Comparison of ENCODE assay signal across 32 cellular contexts in the genomic region with DNA sequence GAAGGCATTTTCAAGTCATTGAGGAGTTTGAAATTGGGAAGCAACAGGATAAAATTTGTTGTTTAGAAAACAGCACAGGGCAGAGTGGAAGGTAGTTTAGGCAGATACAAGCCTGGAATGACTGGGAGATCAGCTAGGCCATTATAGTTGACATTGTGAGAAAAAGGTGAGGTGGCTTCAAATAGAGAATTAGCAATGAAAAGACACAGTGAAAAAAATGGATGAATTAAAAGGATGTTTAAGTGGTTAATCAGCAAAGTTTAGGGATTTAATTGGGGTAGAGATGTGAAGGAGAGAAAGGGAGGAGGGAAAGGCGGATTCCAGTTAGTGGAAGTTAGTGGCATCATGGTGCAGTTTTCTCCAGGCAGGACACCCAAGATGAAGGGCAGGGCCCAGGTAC.
A peak's percentile ranks its signal among the peaks of the same experiment; 100 is the strongest.
DNase-seq lines count a peak whose midpoint lies in the region; ATAC-seq, FAIRE-seq and TF ChIP-seq lines count a peak whose summit lies in the region.
"Had no signal": no experiment of that assay in that cellular context is flagged by ENCODE, and none has a peak within 500 bp of the region (broad histone marks: within the 10 kb centered on the region; RNA-seq: fewer than 3 reads in every experiment).

No MANE protein-coding gene starts in this region.

- TF ChIP-seq RAD21 in K562 (CRISPR knock-in tag; conservative IDR thresholded peaks at IDR 0.05 in 1 of 2, IDR thresholded peaks at IDR 0.05 in 1 of 2), result no peak

- no peaks in the 10 kb centered on the region for H3K27me3 Mint-ChIP-seq in nephron (ENCODE audit: low read depth)
- H3K27me3 Mint-ChIP-seq: B cell; CD4-positive, alpha-beta memory T cell; CD4-positive, alpha-beta T cell; CD4-positive, CD25-positive, alpha-beta regulatory T cell; CD8-positive, alpha-beta memory T cell had no signal

- H3K9ac ChIP-seq in K562 (ENCODE audit: insufficient read depth in 1 of 2, low read depth in 2 of 2, low read length in 2 of 2), result no peak overlapping the region
- H3K9ac ChIP-seq: BLaER1; BLaER1 treated with 17β-estradiol and CSF1 and Interleukin-3, amounts not matched to agents 10 nM and 100 nM had no signal

- FAIRE-seq in K562 (lab: Jason Lieb, UNC), result no peak
- FAIRE-seq: A549, D721Med had no signal

- peak overlapping the region in 2 of 3 experiments; percentile 17 to 31 for H3K27ac Mint-ChIP-seq in nephron
- H3K27ac Mint-ChIP-seq in activated naive CD4-positive, alpha-beta T cell treated with anti-CD3 and anti-CD28 coated beads, Interleukin-2, amount 50 U/mL, for 72 hours, result no peak overlapping the region
- H3K27ac Mint-ChIP-seq: B cell; CD14-positive monocyte; CD4-positive, alpha-beta memory T cell; CD4-positive, alpha-beta T cell; CD4-positive, CD25-positive, alpha-beta regulatory T cell; CD8-positive, alpha-beta memory T cell; CD8-positive, alpha-beta T cell had no signal

- CTCF ChIA-PET in K562 (lab: Yijun Ruan, JAX; ENCODE audit: low intra/inter-chr PET ratio), result no interaction called here

- H3K79me2 ChIP-seq in K562 (ENCODE audit: control insufficient read depth, insufficient read depth, low read length), result no peaks in the 10 kb centered on the region

- no peaks in the 10 kb centered on the region; the same call in 1 of the 2 replicates for H3K9me3 ChIP-seq in K562 (replicated peaks; ENCODE audit: control insufficient read depth, insufficient read depth, low read depth, low read length)
- H3K9me3 ChIP-seq: A549; BE2C; BLaER1; BLaER1 treated with 17β-estradiol and CSF1 and Interleukin-3, amounts not matched to agents 10 nM and 100 nM; Caco-2 had no signal

- no peak for DNase-seq in K562 (ENCODE audit: extremely low read depth in 1 of 4, low spot score in 3 of 4)
- DNase-seq in activated naive CD4-positive, alpha-beta T cell treated with anti-CD3 and anti-CD28 coated beads, Interleukin-2, amount 50 U/mL, for 72 hours (ENCODE audit: low spot score in 2 of 2), result no peak
- DNase-seq in stimulated activated CD8-positive, alpha-beta memory T cell treated with anti-CD3 and anti-CD28 coated beads, Interleukin-4, amount 100 ng/mL, for 48 hours, result no peak
- DNase-seq: 8988T; ACHN; AML-193; BE2C; C1 segment of cervical spinal cord; Caco-2; Calu3; CD4-positive, alpha-beta memory T cell; CD4-positive, alpha-beta T cell; CD4-positive, CD25-positive, alpha-beta regulatory T cell; CD8-positive, alpha-beta memory T cell; CD8-positive, alpha-beta T cell; COR-L47; DMS 273 treated with DMSO at 0.1 percent for 48 hours; DMS153; DMS53; DMS79; DMS79 treated with DMSO at 0.1 percent for 48 hours; DND-41; EL had no signal

- H4K20me1 ChIP-seq in K562 (replicated peaks; ENCODE audit: control insufficient read depth, insufficient read depth, low read length), result no peaks in the 10 kb centered on the region
- H4K20me1 ChIP-seq: BLaER1; BLaER1 treated with 17β-estradiol and CSF1 and Interleukin-3, amounts not matched to agents 10 nM and 100 nM had no signal

- H3K4me1 Mint-ChIP-seq in nephron, result no peaks in the 10 kb centered on the region
- H3K4me1 Mint-ChIP-seq: B cell; CD14-positive monocyte; CD4-positive, alpha-beta memory T cell; CD4-positive, CD25-positive, alpha-beta regulatory T cell; CD8-positive, alpha-beta memory T cell had no signal

- ATAC-seq in K562, result no peak
- ATAC-seq in activated naive CD4-positive, alpha-beta T cell treated with anti-CD3 and anti-CD28 coated beads, Interleukin-2, amount 50 U/mL, for 72 hours, result no peak
- ATAC-seq: A549; CD8-positive, alpha-beta T cell had no signal

- no peak for TF ChIP-seq EP300 in K562 (IDR thresholded peaks at IDR 0.05; ENCODE audit: low read length)

- POLR2A ChIA-PET in K562 (lab: Yijun Ruan, JAX), result interaction anchor here (0.6 kb wide), 1 partner anchor 12 kb away, joined by 3 read pairs; no protein-coding TSS in a partner anchor

- no peaks in the 10 kb centered on the region for H3K36me3 Mint-ChIP-seq in nephron (ENCODE audit: low read depth)
- no peaks in the 10 kb centered on the region for H3K36me3 Mint-ChIP-seq in activated naive CD4-positive, alpha-beta T cell treated with anti-CD3 and anti-CD28 coated beads, Interleukin-2, amount 50 U/mL, for 72 hours
- H3K36me3 Mint-ChIP-seq: CD14-positive monocyte; CD4-positive, alpha-beta memory T cell; CD8-positive, alpha-beta memory T cell; CD8-positive, alpha-beta T cell had no signal

- H3K9me3 Mint-ChIP-seq in nephron, result no peaks in the 10 kb centered on the region
- H3K9me3 Mint-ChIP-seq in activated naive CD4-positive, alpha-beta T cell treated with anti-CD3 and anti-CD28 coated beads, Interleukin-2, amount 50 U/mL, for 72 hours, result peaks cover 12 to 17% of the 10 kb centered on the region in 2 donors
- H3K9me3 Mint-ChIP-seq: CD4-positive, alpha-beta T cell had no signal

- H3K9me1 ChIP-seq in K562 (ENCODE audit: control insufficient read depth, insufficient read depth, low read length), result no peaks in the 10 kb centered on the region

- no peaks in the 10 kb centered on the region for H3K27me3 ChIP-seq in K562 (ENCODE audit: control insufficient read depth in 2 of 2, insufficient read depth in 2 of 2, low read length in 2 of 2)
- H3K27me3 ChIP-seq: BE2C; BLaER1; BLaER1 treated with 17β-estradiol and CSF1 and Interleukin-3, amounts not matched to agents 10 nM and 100 nM had no signal

- no peaks in the 10 kb centered on the region for H3K4me1 ChIP-seq in K562 (replicated peaks in 1 of 2; ENCODE audit: control insufficient read depth in 2 of 2, insufficient read depth in 2 of 2, low read length in 2 of 2)
- H3K4me1 ChIP-seq: A549; BE2C; BLaER1; BLaER1 treated with 17β-estradiol and CSF1 and Interleukin-3, amounts not matched to agents 10 nM and 100 nM; Caco-2 had no signal

- no peak overlapping the region for H2AFZ ChIP-seq in K562 (ENCODE audit: low read depth, low read length)

- H3K4me3 Mint-ChIP-seq in nephron, result no peak overlapping the region
- H3K4me3 Mint-ChIP-seq: B cell; CD14-positive monocyte; CD4-positive, alpha-beta memory T cell; CD4-positive, alpha-beta T cell; CD4-positive, CD25-positive, alpha-beta regulatory T cell; CD8-positive, alpha-beta memory T cell; CD8-positive, alpha-beta T cell had no signal

- BruUV-seq in K562 (replicated peaks; lab: Mats Ljungman, UMichigan), result no TSS peak

- WGBS in K562 (ENCODE audit: insufficient coverage, low coverage, missing lambda C conversion rate), result 0% methylated on average over 1 of the region's 1 CpG

- no peak overlapping the region for H3K4me2 ChIP-seq in K562 (ENCODE audit: insufficient read depth, low read length)
- H3K4me2 ChIP-seq: A549; BLaER1; BLaER1 treated with 17β-estradiol and CSF1 and Interleukin-3, amounts not matched to agents 10 nM and 100 nM had no signal

- TF ChIP-seq CTCF in K562 (IDR thresholded peaks at IDR 0.05 in 2 of 3, conservative IDR thresholded peaks at IDR 0.05 in 1 of 3; ENCODE audit: insufficient read depth in 2 of 3, low read depth in 1 of 3, low read length in 3 of 3) (no peak), nephron (IDR thresholded peaks at IDR 0.05; ENCODE audit: unreplicated experiment in 3 of 3) (no peak)

- intact Hi-C loops in K562 (cut with micrococcal nuclease), result no loop called here

- no peak overlapping the region for H3K27ac ChIP-seq in K562 (ENCODE audit: extremely low read depth, low read depth, low read length)
- H3K27ac ChIP-seq: 22Rv1; A549; BLaER1; BLaER1 treated with 17β-estradiol and CSF1 and Interleukin-3, amounts not matched to agents 10 nM and 100 nM; C4-2B had no signal

- no peak overlapping the region for H3K4me3 ChIP-seq in K562
- H3K4me3 ChIP-seq: A549; BLaER1; BLaER1 treated with 17β-estradiol and CSF1 and Interleukin-3, amounts not matched to agents 10 nM and 100 nM had no signal

- no peaks in the 10 kb centered on the region for H3K36me3 ChIP-seq in K562 (ENCODE audit: control insufficient read depth, insufficient read depth, low read length)
- H3K36me3 ChIP-seq: BE2C; BLaER1; BLaER1 treated with 17β-estradiol and CSF1 and Interleukin-3, amounts not matched to agents 10 nM and 100 nM had no signal

- in situ Hi-C loops in K562 (cut with MboI), result no loop called here

- TF ChIP-seq POLR2A in K562 (conservative IDR thresholded peaks at IDR 0.05), result no peak

TF ChIP-seq in K562, 482 proteins besides CTCF, POLR2A, EP300 and RAD21 (continues in another document):
- TF ChIP-seq CBX5 (IDR thresholded peaks at IDR 0.05; ENCODE audit: borderline replicate concordance, low read depth) (no peak), MYNN (IDR thresholded peaks at IDR 0.05) (no peak), MYNN (CRISPR knock-in tag; IDR thresholded peaks at IDR 0.05) (no peak), NELFE (IDR thresholded peaks at IDR 0.05; ENCODE audit: insufficient read depth, insufficient read length) (no peak), ZNF408 (CRISPR knock-in tag; IDR thresholded peaks at IDR 0.05; ENCODE audit: low read depth) (no peak), ELF4 (CRISPR knock-in tag; IDR thresholded peaks at IDR 0.05) (peak; percentile 55; the same call in 1 of the 2 replicates)
- TF ChIP-seq, protein P1, sequence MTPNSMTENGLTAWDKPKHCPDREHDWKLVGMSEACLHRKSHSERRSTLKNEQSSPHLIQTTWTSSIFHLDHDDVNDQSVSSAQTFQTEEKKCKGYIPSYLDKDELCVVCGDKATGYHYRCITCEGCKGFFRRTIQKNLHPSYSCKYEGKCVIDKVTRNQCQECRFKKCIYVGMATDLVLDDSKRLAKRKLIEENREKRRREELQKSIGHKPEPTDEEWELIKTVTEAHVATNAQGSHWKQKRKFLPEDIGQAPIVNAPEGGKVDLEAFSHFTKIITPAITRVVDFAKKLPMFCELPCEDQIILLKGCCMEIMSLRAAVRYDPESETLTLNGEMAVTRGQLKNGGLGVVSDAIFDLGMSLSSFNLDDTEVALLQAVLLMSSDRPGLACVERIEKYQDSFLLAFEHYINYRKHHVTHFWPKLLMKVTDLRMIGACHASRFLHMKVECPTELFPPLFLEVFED (CRISPR knock-in tag; conservative IDR thresholded peaks at IDR 0.05), result peak; percentile 81; the same call in 1 of the 2 replicates
- TF ChIP-seq, protein P2, sequence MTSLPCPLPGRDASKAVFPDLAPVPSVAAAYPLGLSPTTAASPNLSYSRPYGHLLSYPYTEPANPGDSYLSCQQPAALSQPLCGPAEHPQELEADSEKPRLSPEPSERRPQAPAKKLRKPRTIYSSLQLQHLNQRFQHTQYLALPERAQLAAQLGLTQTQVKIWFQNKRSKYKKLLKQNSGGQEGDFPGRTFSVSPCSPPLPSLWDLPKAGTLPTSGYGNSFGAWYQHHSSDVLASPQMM (CRISPR knock-in tag; IDR thresholded peaks at IDR 0.05), result no peak
- TF ChIP-seq, protein P3, sequence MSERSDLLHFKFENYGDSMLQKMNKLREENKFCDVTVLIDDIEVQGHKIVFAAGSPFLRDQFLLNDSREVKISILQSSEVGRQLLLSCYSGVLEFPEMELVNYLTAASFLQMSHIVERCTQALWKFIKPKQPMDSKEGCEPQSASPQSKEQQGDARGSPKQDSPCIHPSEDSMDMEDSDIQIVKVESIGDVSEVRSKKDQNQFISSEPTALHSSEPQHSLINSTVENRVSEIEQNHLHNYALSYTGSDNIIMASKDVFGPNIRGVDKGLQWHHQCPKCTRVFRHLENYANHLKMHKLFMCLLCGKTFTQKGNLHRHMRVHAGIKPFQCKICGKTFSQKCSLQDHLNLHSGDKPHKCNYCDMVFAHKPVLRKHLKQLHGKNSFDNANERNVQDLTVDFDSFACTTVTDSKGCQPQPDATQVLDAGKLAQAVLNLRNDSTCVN (CRISPR knock-in tag; IDR thresholded peaks at IDR 0.05), result 0 out of 2 replicates have a peak, but pooled peaks have one; percentile 54

Comparison
In these comparisons a context has a peak if more than half of its experiments do, and no peak if none do; other contexts are left out.
1. H3K27ac Mint-ChIP-seq: peak in nephron (2 of 3); none in activated naive CD4-positive, alpha-beta T cell treated with anti-CD3 and anti-CD28 coated beads, Interleukin-2, amount 50 U/mL, for 72 hours (0 of 2).